8 cellular contexts compared by ENCODE assay signal in genomic region chr6:35318200-35318844, GRCh38. TPM values are rescaled to one million over a fixed set of nuclear protein-coding genes. Genes with fewer than 3 reads are reported as not detected.
DNase-seq lines count a peak whose midpoint lies in the region; ATAC-seq, FAIRE-seq and TF ChIP-seq lines count a peak whose summit lies in the region.

No MANE protein-coding gene starts in this region.

- peak overlapping the region; percentile 66 for H2AFZ ChIP-seq in keratinocyte (ENCODE audit: control insufficient read depth, low read length)
- peak overlapping the region; percentile 87 for H2AFZ ChIP-seq in smooth muscle cell (ENCODE audit: low read depth)

- H3K9me3 ChIP-seq in keratinocyte (ENCODE audit: control insufficient read depth, low read depth, low read length): no peaks in the 10 kb centered on the region
- no peaks in the 10 kb centered on the region for H3K9me3 ChIP-seq in smooth muscle cell (replicated peaks; ENCODE audit: low read depth)

- ATAC-seq in activated T-cell treated with anti-CD3 and anti-CD28 coated beads, Interleukin-2, amount 50 U/mL, for 72 hours (replicated peaks in 1 of 2): no peak
- no peak for ATAC-seq in GM21528 (IDR thresholded peaks at IDR 0.05; ENCODE audit: low FRiP score, unreplicated experiment)

- TF ChIP-seq CTCF in keratinocyte (optimal IDR thresholded peaks at IDR 0.05 in 1 of 3, IDR thresholded peaks at IDR 0.05 in 1 of 3, conservative IDR thresholded peaks at IDR 0.05 in 1 of 3; ENCODE audit: extremely low read depth in 1 of 3, insufficient read depth in 2 of 3, low read length in 3 of 3) (peak in 1 of 3 experiments; percentile 15), smooth muscle cell (IDR thresholded peaks at IDR 0.05; ENCODE audit: borderline replicate concordance, insufficient read depth, poor library complexity, severe bottlenecking) (no peak)

- H3K4me1 Mint-ChIP-seq in activated T-cell treated with anti-CD3 and anti-CD28 coated beads, Interleukin-2, amount 50 U/mL, for 72 hours (ENCODE audit: low read depth): peaks cover 34% of the 10 kb centered on the region
- peaks cover 29% of the 10 kb centered on the region for H3K4me1 Mint-ChIP-seq in T-helper 2 cell treated with Interferon-gamma antibody and Interleukin-4, amounts not matched to agents 5 μg/mL and 100 μg/mL, for 36 hours (ENCODE audit: low read depth)

- H3K27me3 ChIP-seq in keratinocyte (ENCODE audit: control insufficient read depth, extremely low read depth, insufficient read depth, low read length): no peaks in the 10 kb centered on the region
- peaks cover 22% of the 10 kb centered on the region for H3K27me3 ChIP-seq in smooth muscle cell (ENCODE audit: low read depth)

- no peaks in the 10 kb centered on the region for H3K27me3 Mint-ChIP-seq in activated T-cell treated with anti-CD3 and anti-CD28 coated beads, Interleukin-2, amount 50 U/mL, for 72 hours (ENCODE audit: low read depth)
- H3K27me3 Mint-ChIP-seq in T-helper 2 cell treated with Interferon-gamma antibody and Interleukin-4, amounts not matched to agents 5 μg/mL and 100 μg/mL, for 36 hours (ENCODE audit: low read depth): no peaks in the 10 kb centered on the region

- peaks cover 21 to 57% of the 10 kb centered on the region in 2 donors for H3K36me3 Mint-ChIP-seq in activated T-cell treated with anti-CD3 and anti-CD28 coated beads, Interleukin-2, amount 50 U/mL, for 72 hours (ENCODE audit: insufficient read depth in 2 of 2)
- H3K36me3 Mint-ChIP-seq in T-helper 2 cell treated with Interferon-gamma antibody and Interleukin-4, amounts not matched to agents 5 μg/mL and 100 μg/mL, for 36 hours (ENCODE audit: low read depth): peaks cover 83% of the 10 kb centered on the region

- no peaks in the 10 kb centered on the region for H3K9me1 ChIP-seq in keratinocyte (ENCODE audit: control insufficient read depth, extremely low read depth, insufficient read depth, low read length)

- H3K27ac ChIP-seq in keratinocyte (ENCODE audit: control insufficient read depth, insufficient read depth, low read length): no peak overlapping the region
- no peak overlapping the region for H3K27ac ChIP-seq in smooth muscle cell (ENCODE audit: low read depth)

- 5% methylated on average over 41 of the region's 47 CpGs for WGBS in smooth muscle cell (ENCODE audit: low lambda C conversion rate)

- H3K36me3 ChIP-seq in keratinocyte (ENCODE audit: control insufficient read depth in 2 of 2, extremely low read depth in 1 of 2, insufficient read depth in 2 of 2, low read length in 2 of 2): peaks cover 20 to 22% of the 10 kb centered on the region in 2 experiments
- H3K36me3 ChIP-seq in smooth muscle cell (ENCODE audit: low read depth): no peaks in the 10 kb centered on the region

- dilution Hi-C loops in keratinocyte (cut with MboI; ENCODE audit: extremely low pct_ligation_motif_present, low sequenced_read_pairs): no loop called here

- peak overlapping the region; percentile 78 for H3K4me2 ChIP-seq in keratinocyte (ENCODE audit: control insufficient read depth, extremely low read depth, insufficient read depth, low read depth, low read length)
- H3K4me2 ChIP-seq in smooth muscle cell: peak overlapping the region; percentile 84

- H3K4me1 ChIP-seq in keratinocyte (ENCODE audit: control insufficient read depth, extremely low read depth, insufficient read depth, low read length): peaks cover 10% of the 10 kb centered on the region
- H3K4me1 ChIP-seq in smooth muscle cell (ENCODE audit: low read depth): no peaks in the 10 kb centered on the region

- no peaks in the 10 kb centered on the region for H4K20me1 ChIP-seq in keratinocyte (ENCODE audit: control insufficient read depth, extremely low read depth, insufficient read depth, low read length)
- H4K20me1 ChIP-seq in smooth muscle cell (ENCODE audit: low read depth): no peaks in the 10 kb centered on the region

- H3K79me2 ChIP-seq in keratinocyte (ENCODE audit: control insufficient read depth, insufficient read depth, low read length): no peaks in the 10 kb centered on the region
- H3K79me2 ChIP-seq in smooth muscle cell (ENCODE audit: low read depth): no peaks in the 10 kb centered on the region

- no peaks in the 10 kb centered on the region for H3K9me3 Mint-ChIP-seq in activated T-cell treated with anti-CD3 and anti-CD28 coated beads, Interleukin-2, amount 50 U/mL, for 72 hours
- no peaks in the 10 kb centered on the region for H3K9me3 Mint-ChIP-seq in T-helper 2 cell treated with Interferon-gamma antibody and Interleukin-4, amounts not matched to agents 5 μg/mL and 100 μg/mL, for 36 hours

- H3K9ac ChIP-seq in keratinocyte (ENCODE audit: control insufficient read depth, extremely low read depth, insufficient read depth, low read length) (peak overlapping the region; percentile 52), smooth muscle cell (ENCODE audit: low read depth) (no peak overlapping the region)

- no peak for FAIRE-seq in keratinocyte (lab: Jason Lieb, UNC)

- no peak overlapping the region for H3K4me3 Mint-ChIP-seq in activated T-cell treated with anti-CD3 and anti-CD28 coated beads, Interleukin-2, amount 50 U/mL, for 72 hours
- H3K4me3 Mint-ChIP-seq in T-helper 2 cell treated with Interferon-gamma antibody and Interleukin-4, amounts not matched to agents 5 μg/mL and 100 μg/mL, for 36 hours: no peak overlapping the region

- H3K4me3 ChIP-seq in GM08714 (ENCODE audit: low read length): peak overlapping the region; percentile 23; the same call in 1 of the 2 replicates
- peak overlapping the region; percentile 14 to 69 (median 17) for H3K4me3 ChIP-seq in keratinocyte (ENCODE audit: control insufficient read depth in 2 of 3, extremely low read depth in 1 of 3, insufficient read depth in 2 of 3, low read depth in 1 of 3, low read length in 3 of 3)
- H3K4me3 ChIP-seq in smooth muscle cell: peak overlapping the region; percentile 56

- DNase-seq in NCI-H345 treated with DMSO at 0.1 percent for 48 hours (lab: John Stamatoyannopoulos, UW; ENCODE audit: unreplicated experiment): peak; percentile 57
- DNase-seq in cerebellum (ENCODE audit: low spot score): peak; percentile 91
- peak; percentile 23 for DNase-seq in keratinocyte (ENCODE audit: low read depth, low spot score)
- DNase-seq in smooth muscle cell (lab: John Stamatoyannopoulos, UW; ENCODE audit: unreplicated experiment): peak; percentile 67
- no peak for DNase-seq in activated T-cell treated with anti-CD3 and anti-CD28 coated beads, Interleukin-2, amount 50 U/mL, for 72 hours
- DNase-seq in T-helper 2 cell treated with Interferon-gamma antibody and Interleukin-4, amounts not matched to agents 5 μg/mL and 100 μg/mL, for 36 hours (ENCODE audit: low spot score): no peak

- no peak overlapping the region for H3K27ac Mint-ChIP-seq in activated T-cell treated with anti-CD3 and anti-CD28 coated beads, Interleukin-2, amount 50 U/mL, for 72 hours
- H3K27ac Mint-ChIP-seq in T-helper 2 cell treated with Interferon-gamma antibody and Interleukin-4, amounts not matched to agents 5 μg/mL and 100 μg/mL, for 36 hours: no peak overlapping the region

- H3F3A ChIP-seq in smooth muscle cell (ENCODE audit: low read depth): no peaks in the 10 kb centered on the region

RNA-seq across cellular contexts. Expression of gene DEF6, which starts 20.7 kb away (rescaled TPM):
- 1.5 TPM for total RNA-seq in cerebellum
- 12.4 to 17.4 TPM (median 17.3 TPM) in 3 replicates for polyA plus RNA-seq in keratinocyte
- 9.1 TPM for polyA plus RNA-seq in keratinocyte (2011; ENCODE audit: low read depth)
- polyA plus RNA-seq in keratinocyte (2011; cell fraction: cytosol; rRNA removed): 6.4 and 10.8 TPM in 2 replicates
- 22.6 and 34.0 TPM in 2 replicates for polyA plus RNA-seq in keratinocyte (2011; cell fraction: nucleus; rRNA removed)
- polyA plus RNA-seq in keratinocyte (2012; ENCODE audit: low replicate concordance): 12.0 and 15.8 TPM in 2 replicates
- 8.1 to 13.7 TPM (median 12.6 TPM) in 3 replicates for polyA minus RNA-seq in keratinocyte
- polyA minus RNA-seq in keratinocyte (2011; cell fraction: cytosol; rRNA and poly(A)+ RNA removed): 15.9 TPM
- 13.2 and 17.5 TPM in 2 replicates for polyA minus RNA-seq in keratinocyte (2011; cell fraction: nucleus; rRNA and poly(A)+ RNA removed)
- 2.2 and 3.6 TPM in 2 replicates for total RNA-seq in smooth muscle cell
- polyA plus RNA-seq in smooth muscle cell: 2.8 and 7.0 TPM in 2 replicates
- 100 to 1,000 TPM; 108 to 127 TPM for total RNA-seq in activated T-cell treated with anti-CD3 and anti-CD28 coated beads, Interleukin-2, amount 50 U/mL, for 72 hours

RNA-seq across cellular contexts. Expression of gene PPARD, which starts 24.0 kb away (rescaled TPM):
- 5.5 TPM for total RNA-seq in cerebellum
- polyA plus RNA-seq in keratinocyte: 15.1 to 24.4 TPM (median 20.6 TPM) in 3 replicates
- 11.1 TPM for polyA plus RNA-seq in keratinocyte (2011; ENCODE audit: low read depth)
- polyA plus RNA-seq in keratinocyte (2011; cell fraction: cytosol; rRNA removed): 17.4 and 22.7 TPM in 2 replicates
- polyA plus RNA-seq in keratinocyte (2011; cell fraction: nucleus; rRNA removed): 30.6 and 39.0 TPM in 2 replicates
- polyA plus RNA-seq in keratinocyte (2012; ENCODE audit: low replicate concordance): 31.1 and 48.5 TPM in 2 replicates
- 28.7 to 66.9 TPM (median 29.2 TPM) in 3 replicates for polyA minus RNA-seq in keratinocyte
- 21.1 TPM for polyA minus RNA-seq in keratinocyte (2011; cell fraction: cytosol; rRNA and poly(A)+ RNA removed)
- polyA minus RNA-seq in keratinocyte (2011; cell fraction: nucleus; rRNA and poly(A)+ RNA removed): 16.0 and 19.2 TPM in 2 replicates
- total RNA-seq in smooth muscle cell: 8.2 and 10.6 TPM in 2 replicates
- 25.7 and 31.1 TPM in 2 replicates for polyA plus RNA-seq in smooth muscle cell
- 10 to 100 TPM; 24.1 to 27.9 TPM for total RNA-seq in activated T-cell treated with anti-CD3 and anti-CD28 coated beads, Interleukin-2, amount 50 U/mL, for 72 hours

RNA-seq across cellular contexts. Expression of gene ZNF76, which starts 58.8 kb away (rescaled TPM):
- total RNA-seq in cerebellum: 21.1 TPM
- 7.2 to 11.5 TPM (median 7.6 TPM) in 3 replicates for polyA plus RNA-seq in keratinocyte
- polyA plus RNA-seq in keratinocyte (2011; ENCODE audit: low read depth): 3.7 TPM
- 5.8 and 7.7 TPM in 2 replicates for polyA plus RNA-seq in keratinocyte (2011; cell fraction: cytosol; rRNA removed)
- polyA plus RNA-seq in keratinocyte (2011; cell fraction: nucleus; rRNA removed): 22.6 and 32.4 TPM in 2 replicates
- 6.7 and 7.8 TPM in 2 replicates for polyA plus RNA-seq in keratinocyte (2012; ENCODE audit: low replicate concordance)
- polyA minus RNA-seq in keratinocyte: 8.9 to 18.2 TPM (median 16.5 TPM) in 3 replicates
- 10.7 TPM for polyA minus RNA-seq in keratinocyte (2011; cell fraction: cytosol; rRNA and poly(A)+ RNA removed)
- 9.7 and 10.9 TPM in 2 replicates for polyA minus RNA-seq in keratinocyte (2011; cell fraction: nucleus; rRNA and poly(A)+ RNA removed)
- 7.7 and 12.9 TPM in 2 replicates for total RNA-seq in smooth muscle cell
- polyA plus RNA-seq in smooth muscle cell: 14.2 and 24.2 TPM in 2 replicates
- 10 to 100 TPM; 52.1 to 55.9 TPM for total RNA-seq in activated T-cell treated with anti-CD3 and anti-CD28 coated beads, Interleukin-2, amount 50 U/mL, for 72 hours

Comparison
In these comparisons a context has a peak if more than half of its experiments do, and no peak if none do; other contexts are left out.
1. DNase-seq: peak in NCI-H345 treated with DMSO at 0.1 percent for 48 hours (single experiment), cerebellum (single experiment), keratinocyte (single experiment) and smooth muscle cell (single experiment); none in activated T-cell treated with anti-CD3 and anti-CD28 coated beads, Interleukin-2, amount 50 U/mL, for 72 hours (0 of 2) and T-helper 2 cell treated with Interferon-gamma antibody and Interleukin-4, amounts not matched to agents 5 μg/mL and 100 μg/mL, for 36 hours (single experiment).
2. RNA of gene DEF6, which starts 20.7 kb away (total RNA-seq): 108 to 127 TPM in activated T-cell treated with anti-CD3 and anti-CD28 coated beads, Interleukin-2, amount 50 U/mL, for 72 hours; 2.2 to 3.6 TPM in smooth muscle cell and 1.5 TPM in cerebellum (single experiment); every median in the first group is over 10 times any median in the second.
3. Peak in every context shown above with its lines, with median percentiles within 50 percentile points of each other: H3K4me3 ChIP-seq.